In genomic region chr3:111858641-111859040, GRCh38 we compare ENCODE assay signal across 8 cellular contexts. TPM values are rescaled to one million over a fixed set of nuclear protein-coding genes. Genes with fewer than 3 reads are reported as not detected.
DNase-seq lines count a peak whose midpoint lies in the region; ATAC-seq and TF ChIP-seq lines count a peak whose summit lies in the region.

No MANE protein-coding gene starts in this region.

- peaks cover 16% of the 10 kb centered on the region for H3K4me1 Mint-ChIP-seq in activated CD4-positive, alpha-beta memory T cell treated with anti-CD3 and anti-CD28 coated beads, Interleukin-2, amount 10 ng/mL, durations not matched to agents 7 days and 5 days

- 27% methylated on average over 10 of the region's 10 CpGs for WGBS in hepatocyte (ENCODE audit: low lambda C conversion rate, missing lambda C conversion rate)

- RAD21 ChIA-PET in HCT116 (lab: Charles Lee; ENCODE audit: low non-redundant PET in 1 of 2, low total read pairs in 2 of 2, uncharacterized antibody in 2 of 2, unreplicated experiment in 2 of 2) = interaction anchor here in 1 of 2 experiments (1.6 kb wide), 1 partner anchor 10 kb away, joined by 4 read pairs; no protein-coding TSS in a partner anchor

- H3K9me3 Mint-ChIP-seq in activated CD4-positive, alpha-beta memory T cell treated with anti-CD3 and anti-CD28 coated beads, Interleukin-2, amount 10 ng/mL, durations not matched to agents 7 days and 5 days = no peaks in the 10 kb centered on the region

- H3K79me2 ChIP-seq in HCT116 (ENCODE audit: insufficient read depth, low read length) = peaks cover 51% of the 10 kb centered on the region
- peaks cover 36% of the 10 kb centered on the region for H3K79me2 ChIP-seq in hepatocyte

- H4K20me1 ChIP-seq in HCT116 (ENCODE audit: insufficient read depth) (no peaks in the 10 kb centered on the region), hepatocyte (ENCODE audit: insufficient read depth, poor library complexity, severe bottlenecking) (no peaks in the 10 kb centered on the region)

- H3K27me3 ChIP-seq in HCT116 (ENCODE audit: insufficient read depth, low read length) (no peaks in the 10 kb centered on the region), hepatocyte (no peaks in the 10 kb centered on the region)

- no peaks in the 10 kb centered on the region for H3K36me3 Mint-ChIP-seq in activated CD4-positive, alpha-beta memory T cell treated with anti-CD3 and anti-CD28 coated beads, Interleukin-2, amount 10 ng/mL, durations not matched to agents 7 days and 5 days (ENCODE audit: low read depth)

- H2AFZ ChIP-seq in HCT116 (ENCODE audit: low read depth, low read length, poor library complexity, severe bottlenecking) (peak overlapping the region; percentile 13), hepatocyte (peak overlapping the region; percentile 83)

- no peak overlapping the region for H3K27ac Mint-ChIP-seq in activated CD4-positive, alpha-beta memory T cell treated with anti-CD3 and anti-CD28 coated beads, Interleukin-2, amount 10 ng/mL, durations not matched to agents 7 days and 5 days

- H3K4me3 Mint-ChIP-seq in activated CD4-positive, alpha-beta memory T cell treated with anti-CD3 and anti-CD28 coated beads, Interleukin-2, amount 10 ng/mL, durations not matched to agents 7 days and 5 days = peak overlapping the region; percentile 87

- POLR2A ChIA-PET in HCT116 (lab: Charles Lee) = interaction anchor here (1.0 to 2.6 kb wide), 8 partner anchors 12 to 140 kb away, joined by 3 to 10 read pairs (median 4); partner anchors contain the start of gene ABHD10
- POLR2A ChIA-PET in activated CD4-positive, alpha-beta memory T cell treated with anti-CD3 and anti-CD28 coated beads, Interleukin-2, amount 10 ng/mL, durations not matched to agents 7 days and 5 days (lab: Charles Lee) = interaction anchor here (1.1 kb wide), 1 partner anchor 9 kb away, joined by 3 read pairs; no protein-coding TSS in a partner anchor

- H3K4me1 ChIP-seq in HCT116 (ENCODE audit: control insufficient read depth in 1 of 2, insufficient read depth in 2 of 2, low read length in 2 of 2) = peaks cover 44 to 80% of the 10 kb centered on the region in 2 experiments
- peaks cover 5% of the 10 kb centered on the region for H3K4me1 ChIP-seq in hepatocyte (ENCODE audit: insufficient read depth)

- H3K9ac ChIP-seq in HCT116 (ENCODE audit: low read length) = peak overlapping the region; percentile 81

- H3K27me3 Mint-ChIP-seq in activated CD4-positive, alpha-beta memory T cell treated with anti-CD3 and anti-CD28 coated beads, Interleukin-2, amount 10 ng/mL, durations not matched to agents 7 days and 5 days = peaks cover 35% of the 10 kb centered on the region

- H3K4me3 ChIP-seq in HCT116 (replicated peaks in 1 of 2; ENCODE audit: low read depth in 1 of 2, low read length in 2 of 2) (peak overlapping the region; percentile 84 to 88), hepatocyte (peak overlapping the region; percentile 94), skeletal muscle cell (ENCODE audit: low read depth, low read length) (peak overlapping the region; percentile 90)

- H3K27ac ChIP-seq in HCT116 (ENCODE audit: low read depth, low read length) = peak overlapping the region; percentile 96
- peak overlapping the region; percentile 98 for H3K27ac ChIP-seq in hepatocyte

- intact Hi-C loops in HCT116 (cut with micrococcal nuclease) = loop anchor here (2.0 kb wide), 1 partner anchor 190 kb away; no protein-coding TSS in a partner anchor

- H3K9me2 ChIP-seq in HCT116 (ENCODE audit: insufficient read depth) (no peaks in the 10 kb centered on the region), hepatocyte (replicated peaks; ENCODE audit: insufficient read depth) (no peaks in the 10 kb centered on the region)

- TF ChIP-seq POLR2A in HCT116 (IDR thresholded peaks at IDR 0.05; ENCODE audit: borderline replicate concordance, extremely low read depth, insufficient read depth, insufficient read length) = peak; percentile 7

- no peak for DNase-seq in HCT116 (ENCODE audit: low read depth, low spot score)
- DNase-seq in activated CD4-positive, alpha-beta memory T cell treated with anti-CD3 and anti-CD28 coated beads, Interleukin-2, amount 10 ng/mL, durations not matched to agents 7 days and 5 days = no peak
- DNase-seq in hepatocyte (ENCODE audit: low spot score) = no peak
- DNase-seq in skeletal muscle cell (ENCODE audit: low read depth) = no peak
- no peak for DNase-seq in NCI-H510A treated with DMSO at 0.1 percent for 48 hours (lab: John Stamatoyannopoulos, UW)
- no peak for DNase-seq in NCI-H1092 treated with DMSO at 0.1 percent for 48 hours (lab: John Stamatoyannopoulos, UW)
- DNase-seq in GF-D8 (lab: John Stamatoyannopoulos, UW) = no peak

- TF ChIP-seq CTCF in HCT116 (IDR thresholded peaks at IDR 0.05 in 2 of 3, conservative IDR thresholded peaks at IDR 0.05 in 1 of 3; ENCODE audit: borderline replicate concordance in 1 of 3, insufficient read depth in 1 of 3, low read depth in 2 of 3, low read length in 2 of 3) (no peak), hepatocyte (IDR thresholded peaks at IDR 0.05; ENCODE audit: poor library complexity) (no peak)

- peak overlapping the region; percentile 85 for H3K4me2 ChIP-seq in HCT116 (ENCODE audit: low read length)
- H3K4me2 ChIP-seq in hepatocyte = peak overlapping the region; percentile 77

- H3K9me3 ChIP-seq in HCT116 (ENCODE audit: control insufficient read depth in 1 of 2, insufficient read depth in 1 of 2, low read depth in 1 of 2, low read length in 2 of 2) (no peaks in the 10 kb centered on the region), hepatocyte (ENCODE audit: low read depth) (no peaks in the 10 kb centered on the region)

- H3K36me3 ChIP-seq in HCT116 (ENCODE audit: control insufficient read depth in 1 of 2, insufficient read depth in 2 of 2, low read length in 2 of 2) = no peaks in the 10 kb centered on the region
- no peaks in the 10 kb centered on the region for H3K36me3 ChIP-seq in hepatocyte (replicated peaks; ENCODE audit: insufficient read depth, low read depth)

- TSS peak; percentile 90 for BruUV-seq in HCT116 (replicated peaks; lab: Mats Ljungman, UMichigan)

- CTCF ChIA-PET in HCT116 (lab: Charles Lee) = interaction anchor here (0.7 to 3.1 kb wide), 3 partner anchors 16 to 142 kb away, joined by 3 to 40 read pairs (median 6); no protein-coding TSS in a partner anchor
- CTCF ChIA-PET in activated CD4-positive, alpha-beta memory T cell treated with anti-CD3 and anti-CD28 coated beads, Interleukin-2, amount 10 ng/mL, durations not matched to agents 7 days and 5 days (lab: Charles Lee) = interaction anchor here (0.7 to 2.6 kb wide), 4 partner anchors 109 to 190 kb away, joined by 3 to 18 read pairs (median 8); no protein-coding TSS in a partner anchor

- no peak for TF ChIP-seq RAD21 in HCT116 (IDR thresholded peaks at IDR 0.05; ENCODE audit: low read depth)

- peak; percentile 4; the same call in 1 of the 2 replicates for ATAC-seq in HCT116
- no peak for ATAC-seq in GM18511 (IDR thresholded peaks at IDR 0.05; ENCODE audit: unreplicated experiment)

TF ChIP-seq in HCT116, 20 proteins besides CTCF, POLR2A, EP300 and RAD21:
- no peak for TF ChIP-seq REST (IDR thresholded peaks at IDR 0.05; ENCODE audit: low read depth)
- TF ChIP-seq EGR1 (IDR thresholded peaks at IDR 0.05; ENCODE audit: low read depth) = no peak
- TF ChIP-seq EZH2phosphoT487 (IDR thresholded peaks at IDR 0.05; ENCODE audit: borderline replicate concordance) = no peak
- TF ChIP-seq CEBPB (IDR thresholded peaks at IDR 0.05; ENCODE audit: low read depth) = no peak
- no peak for TF ChIP-seq SIN3A (IDR thresholded peaks at IDR 0.05; ENCODE audit: low read depth)
- TF ChIP-seq ZNF274 (IDR thresholded peaks at IDR 0.05; ENCODE audit: low read depth, low read length) = no peak

RNA-seq across cellular contexts. Expression of gene PHLDB2, which starts 0.4 kb away (rescaled TPM):
- total RNA-seq in HCT116 (2021; ENCODE audit: unreplicated experiment) = 143 TPM
- polyA plus RNA-seq in HCT116 (2012) = 37.9 and 46.8 TPM in 2 replicates
- total RNA-seq in activated CD4-positive, alpha-beta memory T cell treated with anti-CD3 and anti-CD28 coated beads, Interleukin-2, amount 10 ng/mL, durations not matched to agents 7 days and 5 days = 1 to 10 TPM; 4.6 to 6.3 TPM
- 52.0 and 52.7 TPM in 2 replicates for total RNA-seq in hepatocyte
- 43.0 and 49.0 TPM in 2 replicates for polyA plus RNA-seq in hepatocyte
